11 cellular contexts compared by ENCODE assay signal in the genomic region with DNA sequence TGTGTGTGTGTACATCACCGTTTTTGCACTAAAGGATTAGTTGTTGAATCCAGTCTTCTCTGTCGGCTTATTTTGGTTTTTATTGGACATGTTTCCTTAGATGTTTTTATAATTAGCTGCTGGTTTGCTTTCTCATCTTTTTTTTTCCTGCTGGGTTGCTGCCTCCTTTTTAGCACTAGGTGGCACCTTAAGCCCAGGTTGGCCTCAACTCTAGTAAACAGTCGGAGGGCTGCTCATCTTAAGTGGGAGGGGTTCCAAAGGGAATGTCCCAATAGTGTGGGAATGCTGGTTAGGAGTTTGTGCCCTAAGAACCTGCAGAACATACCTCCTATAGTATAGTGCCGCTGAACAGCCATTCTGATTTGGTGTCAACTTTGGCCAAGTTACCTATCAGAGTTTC.
A peak's percentile ranks its signal among the peaks of the same experiment; 100 is the strongest.
DNase-seq lines count a peak whose midpoint lies in the region; ATAC-seq, FAIRE-seq and TF ChIP-seq lines count a peak whose summit lies in the region.
"Had no signal": no experiment of that assay in that cellular context is flagged by ENCODE, and none has a peak within 500 bp of the region (broad histone marks: within the 10 kb centered on the region; RNA-seq: fewer than 3 reads in every experiment).

No MANE protein-coding gene starts in this region.

- peaks cover 3% of the 10 kb centered on the region for H3K9me3 ChIP-seq in DND-41 (ENCODE audit: insufficient read depth, low read length, severe bottlenecking)
- no peaks in the 10 kb centered on the region for H3K9me3 ChIP-seq in liver (ENCODE audit: control insufficient read depth in 4 of 4, low read length in 3 of 4)

- H3K27ac ChIP-seq in DND-41 (ENCODE audit: low read length), result no peak overlapping the region
- H3K27ac ChIP-seq in liver (ENCODE audit: low read depth in 1 of 2, low read length in 2 of 2), result no peak overlapping the region

- H3K4me1 ChIP-seq in DND-41 (ENCODE audit: insufficient read depth, low read length), result no peaks in the 10 kb centered on the region
- H3K4me1 ChIP-seq in liver (ENCODE audit: control insufficient read depth in 4 of 4, insufficient read depth in 4 of 4, low read length in 3 of 4), result no peaks in the 10 kb centered on the region

- H3K4me3 ChIP-seq in DND-41 (ENCODE audit: low read depth in 1 of 2, low read length in 2 of 2) (no peak overlapping the region), bronchial epithelial cell (ENCODE audit: low read depth, low read length) (no peak overlapping the region), liver (ENCODE audit: low read depth in 1 of 3, low read length in 3 of 3) (no peak overlapping the region)

- H3K36me3 ChIP-seq in DND-41 (ENCODE audit: insufficient read depth, low read length) (no peaks in the 10 kb centered on the region), bronchial epithelial cell (ENCODE audit: control insufficient read depth, insufficient read depth, low read length) (no peaks in the 10 kb centered on the region), liver (ENCODE audit: control insufficient read depth in 4 of 4, insufficient read depth in 3 of 4, low read depth in 1 of 4, low read length in 3 of 4) (no peaks in the 10 kb centered on the region)

- peak; percentile 80 to 89 for TF ChIP-seq RAD21 in liver (IDR thresholded peaks at IDR 0.05)

- H2AFZ ChIP-seq in DND-41 (ENCODE audit: low read depth, low read length), result no peak overlapping the region

- WGBS in liver, result 49% methylated on average over 4 of the region's 4 CpGs

- ATAC-seq in DND-41 (ENCODE audit: insufficient read depth, low read depth), result no peak
- ATAC-seq in HG03159 (IDR thresholded peaks at IDR 0.05; ENCODE audit: unreplicated experiment), result no peak
- no peak for ATAC-seq in GM21390 (IDR thresholded peaks at IDR 0.05; ENCODE audit: unreplicated experiment)

- DNase-seq in DND-41 (no peak), M059J (ENCODE audit: low read depth) (peak; percentile 4), bronchial epithelial cell (ENCODE audit: low read depth) (peak; percentile 42), activated gamma-delta T cell (lab: John Stamatoyannopoulos, UW) (no peak)
- no peak for DNase-seq in effector CD8-positive, alpha-beta T cell (lab: John Stamatoyannopoulos, UW)
- DNase-seq: activated T-cell treated with anti-CD3 and anti-CD28 coated beads, Interleukin-2, amount 50 U/mL, for 48 hours; NCI-H2081 treated with DMSO at 0.1 percent for 48 hours had no signal

- H4K20me1 ChIP-seq in DND-41 (ENCODE audit: insufficient read depth, low read length), result no peaks in the 10 kb centered on the region

- H3K27me3 ChIP-seq in DND-41 (ENCODE audit: insufficient read depth, low read length, poor library complexity) (no peaks in the 10 kb centered on the region), bronchial epithelial cell (ENCODE audit: control insufficient read depth, insufficient read depth, low read length) (no peaks in the 10 kb centered on the region), liver (ENCODE audit: control insufficient read depth in 4 of 4, insufficient read depth in 4 of 4, low read length in 3 of 4) (no peaks in the 10 kb centered on the region)

- peak; percentile 54 for TF ChIP-seq CTCF in DND-41 (IDR thresholded peaks at IDR 0.05; ENCODE audit: borderline replicate concordance, extremely low read depth, low read length, poor library complexity, severe bottlenecking)
- peak; percentile 64 for TF ChIP-seq CTCF in bronchial epithelial cell (IDR thresholded peaks at IDR 0.05; ENCODE audit: insufficient read depth, low read length, severe bottlenecking)
- peak; percentile 60 for TF ChIP-seq CTCF in liver (IDR thresholded peaks at IDR 0.05; ENCODE audit: low read depth, low read length, missing input control)

- no peaks in the 10 kb centered on the region for H3K79me2 ChIP-seq in DND-41 (ENCODE audit: insufficient read depth, low read length)

- H3K4me2 ChIP-seq in DND-41 (ENCODE audit: insufficient read depth, low read length), result no peak overlapping the region

- no peak overlapping the region for H3K9ac ChIP-seq in DND-41 (ENCODE audit: low read depth, low read length)
- H3K9ac ChIP-seq in liver (ENCODE audit: low read depth in 1 of 2, low read length in 2 of 2), result no peak overlapping the region

- FAIRE-seq in bronchial epithelial cell (lab: Jason Lieb, UNC), result no peak
- FAIRE-seq: endometrium had no signal

TF ChIP-seq in liver, 16 proteins besides CTCF, POLR2A, EP300 and RAD21:
- no peak for TF ChIP-seq JUND (IDR thresholded peaks at IDR 0.05)
- no peak for TF ChIP-seq RXRA (IDR thresholded peaks at IDR 0.05)
- no peak for TF ChIP-seq FOXA2 (IDR thresholded peaks at IDR 0.05)
- no peak for TF ChIP-seq FOXA1 (IDR thresholded peaks at IDR 0.05)
- TF ChIP-seq, protein P1, sequence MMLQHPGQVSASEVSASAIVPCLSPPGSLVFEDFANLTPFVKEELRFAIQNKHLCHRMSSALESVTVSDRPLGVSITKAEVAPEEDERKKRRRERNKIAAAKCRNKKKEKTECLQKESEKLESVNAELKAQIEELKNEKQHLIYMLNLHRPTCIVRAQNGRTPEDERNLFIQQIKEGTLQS (IDR thresholded peaks at IDR 0.05), result no peak
- no peak for TF ChIP-seq GABPA (IDR thresholded peaks at IDR 0.05 in 1 of 2, conservative IDR thresholded peaks at IDR 0.05 in 1 of 2)
- TF ChIP-seq NR2F2 (IDR thresholded peaks at IDR 0.05), result no peak
- no peak for TF ChIP-seq MAX (IDR thresholded peaks at IDR 0.05)
- no peak for TF ChIP-seq HNF4A (conservative IDR thresholded peaks at IDR 0.05)
- no peak for TF ChIP-seq EGR1 (IDR thresholded peaks at IDR 0.05; ENCODE audit: low read depth in 2 of 2)
- no peak for TF ChIP-seq YY1 (IDR thresholded peaks at IDR 0.05)
- TF ChIP-seq SP1 (IDR thresholded peaks at IDR 0.05), result no peak
- TF ChIP-seq ZBTB33 (IDR thresholded peaks at IDR 0.05), result no peak
- TF ChIP-seq REST (IDR thresholded peaks at IDR 0.05), result no peak
- no peak for TF ChIP-seq HNF4G (IDR thresholded peaks at IDR 0.05)
- TF ChIP-seq TAF1 (conservative IDR thresholded peaks at IDR 0.05), result no peak

Comparison
In these comparisons a context has a peak if more than half of its experiments do, and no peak if none do; other contexts are left out.
1. DNase-seq: peak in M059J (single experiment) and bronchial epithelial cell (single experiment); none in DND-41 (single experiment), activated gamma-delta T cell (single experiment) and effector CD8-positive, alpha-beta T cell (single experiment).
2. Peak in every context shown above with its lines, with median percentiles within 50 percentile points of each other: CTCF ChIP-seq.